8 cellular contexts compared by ENCODE assay signal in genomic region chr10:101354584-101355070, GRCh38. TPM values are rescaled to one million over a fixed set of nuclear protein-coding genes. Genes with fewer than 3 reads are reported as not detected.
A peak's percentile ranks its signal among the peaks of the same experiment; 100 is the strongest.
DNase-seq lines count a peak whose midpoint lies in the region; ATAC-seq and TF ChIP-seq lines count a peak whose summit lies in the region.

No MANE protein-coding gene starts in this region.

- DNase-seq in AG20443 (ENCODE audit: low spot score) (peak; percentile 52), hepatocyte (ENCODE audit: low spot score) (no peak), smooth muscle cell (lab: John Stamatoyannopoulos, UW; ENCODE audit: unreplicated experiment) (no peak)
- DNase-seq in activated naive CD8-positive, alpha-beta T cell treated with anti-CD3 and anti-CD28 coated beads for 36 hours, result no peak

- peak overlapping the region; percentile 66 for H3K27ac Mint-ChIP-seq in activated naive CD8-positive, alpha-beta T cell treated with anti-CD3 and anti-CD28 coated beads for 36 hours

- TF ChIP-seq CTCF in HEK293 (tag by site-specific recombination; IDR thresholded peaks at IDR 0.05) (no peak), hepatocyte (IDR thresholded peaks at IDR 0.05; ENCODE audit: poor library complexity) (no peak), smooth muscle cell (IDR thresholded peaks at IDR 0.05; ENCODE audit: borderline replicate concordance, insufficient read depth, poor library complexity, severe bottlenecking) (no peak)

- H3K4me3 Mint-ChIP-seq in activated naive CD8-positive, alpha-beta T cell treated with anti-CD3 and anti-CD28 coated beads for 36 hours, result peak overlapping the region; percentile 91

- H3K9me3 ChIP-seq in HEK293 (ENCODE audit: control insufficient read depth, insufficient read depth, low read depth, low read length) (no peaks in the 10 kb centered on the region), hepatocyte (ENCODE audit: low read depth) (no peaks in the 10 kb centered on the region), smooth muscle cell (replicated peaks; ENCODE audit: low read depth) (no peaks in the 10 kb centered on the region)

- H2AFZ ChIP-seq in hepatocyte (peak overlapping the region; percentile 47), smooth muscle cell (ENCODE audit: low read depth) (peak overlapping the region; percentile 95)

- 2% methylated on average over 9 of the region's 9 CpGs for WGBS in hepatocyte (ENCODE audit: low lambda C conversion rate, missing lambda C conversion rate)
- under 1% methylated on average over 9 of the region's 9 CpGs for WGBS in smooth muscle cell (ENCODE audit: low lambda C conversion rate)

- H3K36me3 ChIP-seq in HEK293 (ENCODE audit: control insufficient read depth in 2 of 2, insufficient read depth in 1 of 2, low read length in 2 of 2), result peaks cover 0 to 5% of the 10 kb centered on the region in 2 experiments; a peak in 1 of 3 replicates
- H3K36me3 ChIP-seq in hepatocyte (replicated peaks; ENCODE audit: insufficient read depth, low read depth), result no peaks in the 10 kb centered on the region
- no peaks in the 10 kb centered on the region for H3K36me3 ChIP-seq in smooth muscle cell (ENCODE audit: low read depth)

- H3K27ac ChIP-seq in HEK293 (ENCODE audit: extremely low read depth, low read depth, low read length), result peak overlapping the region; percentile 94
- H3K27ac ChIP-seq in hepatocyte, result peak overlapping the region; percentile 90
- peak overlapping the region; percentile 73 for H3K27ac ChIP-seq in smooth muscle cell (ENCODE audit: low read depth)

- peaks cover 10% of the 10 kb centered on the region for H3F3A ChIP-seq in smooth muscle cell (ENCODE audit: low read depth)

- peak overlapping the region; percentile 82 for H3K9ac ChIP-seq in smooth muscle cell (ENCODE audit: low read depth)

- POLR2A ChIA-PET in HEK293 (lab: Yijun Ruan, JAX), result interaction anchor here (0.5 to 1.8 kb wide), 6 partner anchors 9 to 1034 kb away, joined by 3 to 6 read pairs (median 4); no protein-coding TSS in a partner anchor

- peaks cover 31% of the 10 kb centered on the region for H3K4me1 Mint-ChIP-seq in activated naive CD8-positive, alpha-beta T cell treated with anti-CD3 and anti-CD28 coated beads for 36 hours

- no peaks in the 10 kb centered on the region for H3K9me2 ChIP-seq in hepatocyte (replicated peaks; ENCODE audit: insufficient read depth)

- H3K36me3 Mint-ChIP-seq in activated naive CD8-positive, alpha-beta T cell treated with anti-CD3 and anti-CD28 coated beads for 36 hours, result peaks cover 12% of the 10 kb centered on the region

- no peaks in the 10 kb centered on the region for H3K27me3 ChIP-seq in hepatocyte
- peaks cover 9% of the 10 kb centered on the region for H3K27me3 ChIP-seq in smooth muscle cell (ENCODE audit: low read depth)

- CTCF ChIA-PET in HEK293 (lab: Yijun Ruan, JAX), result interaction anchor here (0.6 to 1.8 kb wide), 8 partner anchors 14 to 140 kb away, joined by 3 to 6 read pairs (median 3); no protein-coding TSS in a partner anchor

- H4K20me1 ChIP-seq in hepatocyte (ENCODE audit: insufficient read depth, poor library complexity, severe bottlenecking) (peaks cover 5% of the 10 kb centered on the region), smooth muscle cell (ENCODE audit: low read depth) (peaks cover 43% of the 10 kb centered on the region)

- H3K4me3 ChIP-seq in HEK293 (ENCODE audit: low read depth, low read length) (peak overlapping the region; percentile 72), hepatocyte (peak overlapping the region; percentile 35), smooth muscle cell (peak overlapping the region; percentile 86)

- H3K9me3 Mint-ChIP-seq in activated naive CD8-positive, alpha-beta T cell treated with anti-CD3 and anti-CD28 coated beads for 36 hours, result no peaks in the 10 kb centered on the region

- ATAC-seq in HG03135 (IDR thresholded peaks at IDR 0.05; ENCODE audit: unreplicated experiment), result no peak
- ATAC-seq in HG02623 (IDR thresholded peaks at IDR 0.05; ENCODE audit: unreplicated experiment), result no peak
- ATAC-seq in GM19455 (IDR thresholded peaks at IDR 0.05; ENCODE audit: unreplicated experiment), result no peak

- H3K4me1 ChIP-seq in HEK293 (ENCODE audit: control insufficient read depth, insufficient read depth, low read length) (peaks cover 10% of the 10 kb centered on the region), hepatocyte (ENCODE audit: insufficient read depth) (peaks cover 12% of the 10 kb centered on the region), smooth muscle cell (ENCODE audit: low read depth) (peaks cover 10% of the 10 kb centered on the region)

- H3K4me2 ChIP-seq in hepatocyte (peak overlapping the region; percentile 89), smooth muscle cell (peak overlapping the region; percentile 87)

- peaks cover 4% of the 10 kb centered on the region for H3K27me3 Mint-ChIP-seq in activated naive CD8-positive, alpha-beta T cell treated with anti-CD3 and anti-CD28 coated beads for 36 hours

- H3K79me2 ChIP-seq in hepatocyte, result peaks cover 47% of the 10 kb centered on the region
- peaks cover 40% of the 10 kb centered on the region for H3K79me2 ChIP-seq in smooth muscle cell (ENCODE audit: low read depth)

TF ChIP-seq in HEK293, 187 proteins besides CTCF, POLR2A, EP300 and RAD21 (continues in another document):
- TF ChIP-seq ZNF624 (tag by site-specific recombination; IDR thresholded peaks at IDR 0.05) (no peak), ZNF561 (tag by site-specific recombination; IDR thresholded peaks at IDR 0.05; ENCODE audit: borderline replicate concordance) (no peak), HIC1 (tag by site-specific recombination; IDR thresholded peaks at IDR 0.05) (no peak), MEIS1 (CRISPR knock-in tag; IDR thresholded peaks at IDR 0.05; ENCODE audit: borderline replicate concordance) (no peak), HOXC10 (CRISPR knock-in tag; IDR thresholded peaks at IDR 0.05) (no peak), ZNF558 (tag by site-specific recombination; IDR thresholded peaks at IDR 0.05) (0 out of 2 replicates have a peak, but pooled peaks have one; percentile 12), MYNN (tag by site-specific recombination; IDR thresholded peaks at IDR 0.05; ENCODE audit: borderline replicate concordance) (no peak), ZNF354C (tag by site-specific recombination; IDR thresholded peaks at IDR 0.05; ENCODE audit: borderline replicate concordance, low read depth) (no peak), KLF17 (tag by site-specific recombination; IDR thresholded peaks at IDR 0.05) (peak; percentile 100), ZNF146 (tag by site-specific recombination; IDR thresholded peaks at IDR 0.05) (no peak), ELK4 (IDR thresholded peaks at IDR 0.05; ENCODE audit: borderline replicate concordance, low read depth, low read length) (no peak), ZNF692 (tag by site-specific recombination; IDR thresholded peaks at IDR 0.05) (no peak), GLIS2 (tag by site-specific recombination; IDR thresholded peaks at IDR 0.05) (no peak), ZNF792 (tag by site-specific recombination; IDR thresholded peaks at IDR 0.05) (no peak; the same call in 1 of the 2 replicates), IKZF3 (tag by site-specific recombination; IDR thresholded peaks at IDR 0.05) (no peak; the same call in 1 of the 2 replicates)

RNA-seq across cellular contexts. Expression of gene BTRC, which starts 0.7 kb away (rescaled TPM):
- 10 to 100 TPM; 14.0 to 14.3 TPM for total RNA-seq in activated naive CD8-positive, alpha-beta T cell treated with anti-CD3 and anti-CD28 coated beads for 36 hours
- total RNA-seq in hepatocyte, result 24.3 and 25.9 TPM in 2 replicates
- 14.5 and 15.9 TPM in 2 replicates for polyA plus RNA-seq in hepatocyte
- total RNA-seq in smooth muscle cell, result 16.8 and 18.5 TPM in 2 replicates
- polyA plus RNA-seq in smooth muscle cell, result 9.6 and 14.7 TPM in 2 replicates

Comparison
In these comparisons a context has a peak if more than half of its experiments do, and no peak if none do; other contexts are left out.
1. H3K4me3 ChIP-seq: peak in every context shown above with its lines; median percentile 86 in smooth muscle cell; 72 in HEK293; 35 in hepatocyte.